Comparison of ENCODE assay signal across 29 cellular contexts in the genomic region with DNA sequence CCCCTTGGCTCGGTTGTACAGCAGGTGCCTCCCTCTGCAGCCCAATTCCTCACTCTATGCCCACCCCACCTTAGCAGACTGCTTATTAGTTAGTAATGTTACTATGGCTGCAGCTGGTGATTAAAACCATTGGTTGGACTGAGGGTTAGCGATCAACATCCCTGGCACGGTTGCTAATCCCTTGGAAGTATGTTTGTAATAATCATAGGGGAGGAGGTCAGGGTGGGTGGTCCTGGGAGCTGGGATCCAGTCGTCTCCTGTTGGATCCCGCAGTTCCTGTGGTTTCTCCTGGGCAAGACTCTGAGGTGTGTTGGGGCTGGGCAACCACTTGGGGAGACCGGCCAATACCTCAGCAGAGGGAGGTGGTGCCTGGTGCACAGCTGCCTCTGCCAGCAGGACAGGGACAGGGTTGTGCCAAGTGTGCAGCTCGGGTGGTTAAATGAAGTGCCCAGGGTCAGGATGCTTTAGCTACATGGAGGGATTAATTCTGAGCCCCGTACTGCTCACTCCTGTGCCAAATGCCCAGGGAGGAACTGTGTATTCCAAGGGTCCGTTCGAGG. TPM values are rescaled to one million over a fixed set of nuclear protein-coding genes. Genes with fewer than 3 reads are reported as not detected.
"Had no signal": no experiment of that assay in that cellular context is flagged by ENCODE, and none has a peak within 500 bp of the region (broad histone marks: within the 10 kb centered on the region; RNA-seq: fewer than 3 reads in every experiment).

No MANE protein-coding gene starts in this region.

- H3K27ac Mint-ChIP-seq: activated naive CD4-positive, alpha-beta T cell treated with anti-CD3 and anti-CD28 coated beads for 36 hours; activated naive CD8-positive, alpha-beta T cell treated with anti-CD3 and anti-CD28 coated beads for 36 hours; activated T-helper 1 cell treated with anti-CD3 and anti-CD28 coated beads, Interleukin-12 subunit alpha, Interleukin-12 subunit beta, Interleukin-2, Interleukin-4 antibody, amounts not matched to agents 30 ng/mL and 10 ng/mL and 1 ng/mL, durations not matched to agents 14 hours and 24 hours and 36 hours; mesothelial cell of epicardium; naive thymus-derived CD4-positive, alpha-beta T cell had no signal

- H3K9me3 Mint-ChIP-seq: activated naive CD4-positive, alpha-beta T cell treated with anti-CD3 and anti-CD28 coated beads for 36 hours; activated naive CD8-positive, alpha-beta T cell treated with anti-CD3 and anti-CD28 coated beads for 36 hours; activated T-helper 1 cell treated with anti-CD3 and anti-CD28 coated beads, Interleukin-12 subunit alpha, Interleukin-12 subunit beta, Interleukin-2, Interleukin-4 antibody, amounts not matched to agents 30 ng/mL and 10 ng/mL and 1 ng/mL, durations not matched to agents 14 hours and 24 hours and 36 hours; mesothelial cell of epicardium; naive thymus-derived CD4-positive, alpha-beta T cell; neural crest cell had no signal

- H3K4me3 ChIP-seq: adrenal gland, coronary artery, dorsolateral prefrontal cortex, gastroesophageal sphincter, hepatocyte, right lobe of liver, testis, transverse colon had no signal

- H3K4me3 Mint-ChIP-seq: activated naive CD4-positive, alpha-beta T cell treated with anti-CD3 and anti-CD28 coated beads for 36 hours; activated naive CD8-positive, alpha-beta T cell treated with anti-CD3 and anti-CD28 coated beads for 36 hours; activated T-helper 1 cell treated with anti-CD3 and anti-CD28 coated beads, Interleukin-12 subunit alpha, Interleukin-12 subunit beta, Interleukin-2, Interleukin-4 antibody, amounts not matched to agents 30 ng/mL and 10 ng/mL and 1 ng/mL, durations not matched to agents 14 hours and 24 hours and 36 hours; mesothelial cell of epicardium; naive thymus-derived CD4-positive, alpha-beta T cell; neural crest cell had no signal

- H3K4me1 Mint-ChIP-seq: activated naive CD8-positive, alpha-beta T cell treated with anti-CD3 and anti-CD28 coated beads for 36 hours; naive thymus-derived CD4-positive, alpha-beta T cell had no signal

- ATAC-seq: activated CD4-positive, CD25-positive, alpha-beta regulatory T cell treated with anti-CD3 and anti-CD28 coated beads, Interleukin-2, amount 50 U/mL, for 24 hours; gastroesophageal sphincter; left cardiac atrium; left ventricle myocardium superior; naive thymus-derived CD4-positive, alpha-beta T cell; right lobe of liver had no signal

- H3K36me3 Mint-ChIP-seq: activated naive CD8-positive, alpha-beta T cell treated with anti-CD3 and anti-CD28 coated beads for 36 hours; mesothelial cell of epicardium; naive thymus-derived CD4-positive, alpha-beta T cell had no signal

- DNase-seq: activated CD4-positive, alpha-beta T cell treated with anti-CD3 and anti-CD28 coated beads for 48 hours; activated CD4-positive, alpha-beta T cell treated with anti-CD3 and anti-CD28 coated beads, Interleukin-2, amount 50 U/mL, for 48 hours; activated CD8-positive, alpha-beta memory T cell treated with anti-CD3 and anti-CD28 coated beads, Interleukin-2, amount 50 U/mL, for 4 hours; activated effector memory CD4-positive, alpha-beta T cell treated with anti-CD3 and anti-CD28 coated beads, Interleukin-2, amount 50 U/mL, for 16 hours; activated naive CD4-positive, alpha-beta T cell treated with anti-CD3 and anti-CD28 coated beads for 36 hours; activated naive CD8-positive, alpha-beta T cell treated with anti-CD3 and anti-CD28 coated beads for 36 hours; activated T-cell treated with anti-CD3 and anti-CD28 coated beads, Interleukin-2, amount 50 U/mL, for 1 hour; adrenal gland; brain microvascular endothelial cell; dorsolateral prefrontal cortex; islet precursor cell; left cardiac atrium; left ventricle myocardium superior; mammary epithelial cell; naive thymus-derived CD4-positive, alpha-beta T cell; stimulated activated CD4-positive, alpha-beta T cell treated with anti-CD3 and anti-CD28 coated beads, Interleukin-2, amount 100 ng/mL, for 48 hours; stimulated activated naive CD4-positive, alpha-beta T cell treated with Interleukin-2 at 50 U/mL for 16 hours; T-helper 9 cell; testis; transverse colon; WERI-Rb-1 had no signal

RNA-seq across cellular contexts. Expression of a gene that starts 38.0 kb away (rescaled TPM):
- total RNA-seq: activated naive CD4-positive, alpha-beta T cell treated with anti-CD3 and anti-CD28 coated beads for 36 hours; activated naive CD8-positive, alpha-beta T cell treated with anti-CD3 and anti-CD28 coated beads for 36 hours; activated T-helper 1 cell treated with anti-CD3 and anti-CD28 coated beads, Interleukin-12 subunit alpha, Interleukin-12 subunit beta, Interleukin-2, Interleukin-4 antibody, amounts not matched to agents 30 ng/mL and 10 ng/mL and 1 ng/mL, durations not matched to agents 14 hours and 24 hours and 36 hours had no signal
